1 cellular context compared by ENCODE assay signal in genomic region chr3:126456211-126456610, GRCh38.
TF ChIP-seq lines count a peak whose summit lies in the region.

No MANE protein-coding gene starts in this region.

TF ChIP-seq in WTC11, 78 proteins besides CTCF, POLR2A, EP300 and RAD21 (continued from another document):
- no peak for TF ChIP-seq CDX4 (CRISPR knock-in tag; IDR thresholded peaks at IDR 0.05; ENCODE audit: borderline replicate concordance)
- TF ChIP-seq, protein P1, sequence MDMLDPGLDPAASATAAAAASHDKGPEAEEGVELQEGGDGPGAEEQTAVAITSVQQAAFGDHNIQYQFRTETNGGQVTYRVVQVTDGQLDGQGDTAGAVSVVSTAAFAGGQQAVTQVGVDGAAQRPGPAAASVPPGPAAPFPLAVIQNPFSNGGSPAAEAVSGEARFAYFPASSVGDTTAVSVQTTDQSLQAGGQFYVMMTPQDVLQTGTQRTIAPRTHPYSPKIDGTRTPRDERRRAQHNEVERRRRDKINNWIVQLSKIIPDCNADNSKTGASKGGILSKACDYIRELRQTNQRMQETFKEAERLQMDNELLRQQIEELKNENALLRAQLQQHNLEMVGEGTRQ (CRISPR knock-in tag; IDR thresholded peaks at IDR 0.05) = no peak
- no peak for TF ChIP-seq IRF2 (CRISPR knock-in tag; IDR thresholded peaks at IDR 0.05; ENCODE audit: borderline replicate concordance, low read depth)
- no peak for TF ChIP-seq TCF7 (CRISPR knock-in tag; IDR thresholded peaks at IDR 0.05; ENCODE audit: low read depth)
- no peak for TF ChIP-seq GTF2I (CRISPR knock-in tag; conservative IDR thresholded peaks at IDR 0.05)
- no peak for TF ChIP-seq ELF4 (CRISPR knock-in tag; IDR thresholded peaks at IDR 0.05; ENCODE audit: low read depth)
- no peak for TF ChIP-seq NR3C1 (CRISPR knock-in tag; conservative IDR thresholded peaks at IDR 0.05; ENCODE audit: low read depth)
- no peak for TF ChIP-seq TP53 (CRISPR knock-in tag; IDR thresholded peaks at IDR 0.05)
- no peak for TF ChIP-seq E2F5 (CRISPR knock-in tag; IDR thresholded peaks at IDR 0.05)
- TF ChIP-seq, protein P2, sequence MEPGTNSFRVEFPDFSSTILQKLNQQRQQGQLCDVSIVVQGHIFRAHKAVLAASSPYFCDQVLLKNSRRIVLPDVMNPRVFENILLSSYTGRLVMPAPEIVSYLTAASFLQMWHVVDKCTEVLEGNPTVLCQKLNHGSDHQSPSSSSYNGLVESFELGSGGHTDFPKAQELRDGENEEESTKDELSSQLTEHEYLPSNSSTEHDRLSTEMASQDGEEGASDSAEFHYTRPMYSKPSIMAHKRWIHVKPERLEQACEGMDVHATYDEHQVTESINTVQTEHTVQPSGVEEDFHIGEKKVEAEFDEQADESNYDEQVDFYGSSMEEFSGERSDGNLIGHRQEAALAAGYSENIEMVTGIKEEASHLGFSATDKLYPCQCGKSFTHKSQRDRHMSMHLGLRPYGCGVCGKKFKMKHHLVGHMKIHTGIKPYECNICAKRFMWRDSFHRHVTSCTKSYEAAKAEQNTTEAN (CRISPR knock-in tag; IDR thresholded peaks at IDR 0.05) = no peak
- no peak for TF ChIP-seq MYBL2 (CRISPR knock-in tag; IDR thresholded peaks at IDR 0.05)
- TF ChIP-seq OVOL2 (CRISPR knock-in tag; IDR thresholded peaks at IDR 0.05; ENCODE audit: borderline replicate concordance) = no peak
- no peak for TF ChIP-seq CBFB (CRISPR knock-in tag; IDR thresholded peaks at IDR 0.05; ENCODE audit: low read depth)
- TF ChIP-seq, protein P3, sequence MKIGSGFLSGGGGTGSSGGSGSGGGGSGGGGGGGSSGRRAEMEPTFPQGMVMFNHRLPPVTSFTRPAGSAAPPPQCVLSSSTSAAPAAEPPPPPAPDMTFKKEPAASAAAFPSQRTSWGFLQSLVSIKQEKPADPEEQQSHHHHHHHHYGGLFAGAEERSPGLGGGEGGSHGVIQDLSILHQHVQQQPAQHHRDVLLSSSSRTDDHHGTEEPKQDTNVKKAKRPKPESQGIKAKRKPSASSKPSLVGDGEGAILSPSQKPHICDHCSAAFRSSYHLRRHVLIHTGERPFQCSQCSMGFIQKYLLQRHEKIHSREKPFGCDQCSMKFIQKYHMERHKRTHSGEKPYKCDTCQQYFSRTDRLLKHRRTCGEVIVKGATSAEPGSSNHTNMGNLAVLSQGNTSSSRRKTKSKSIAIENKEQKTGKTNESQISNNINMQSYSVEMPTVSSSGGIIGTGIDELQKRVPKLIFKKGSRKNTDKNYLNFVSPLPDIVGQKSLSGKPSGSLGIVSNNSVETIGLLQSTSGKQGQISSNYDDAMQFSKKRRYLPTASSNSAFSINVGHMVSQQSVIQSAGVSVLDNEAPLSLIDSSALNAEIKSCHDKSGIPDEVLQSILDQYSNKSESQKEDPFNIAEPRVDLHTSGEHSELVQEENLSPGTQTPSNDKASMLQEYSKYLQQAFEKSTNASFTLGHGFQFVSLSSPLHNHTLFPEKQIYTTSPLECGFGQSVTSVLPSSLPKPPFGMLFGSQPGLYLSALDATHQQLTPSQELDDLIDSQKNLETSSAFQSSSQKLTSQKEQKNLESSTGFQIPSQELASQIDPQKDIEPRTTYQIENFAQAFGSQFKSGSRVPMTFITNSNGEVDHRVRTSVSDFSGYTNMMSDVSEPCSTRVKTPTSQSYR (CRISPR knock-in tag; IDR thresholded peaks at IDR 0.05) = no peak
- TF ChIP-seq EMX1 (CRISPR knock-in tag; IDR thresholded peaks at IDR 0.05) = no peak
- no peak for TF ChIP-seq NR2C2 (CRISPR knock-in tag; IDR thresholded peaks at IDR 0.05)
- TF ChIP-seq ZNF512 (CRISPR knock-in tag; IDR thresholded peaks at IDR 0.05; ENCODE audit: borderline replicate concordance) = no peak
